ENCODE assay signal across 23 cellular contexts in the genomic region with DNA sequence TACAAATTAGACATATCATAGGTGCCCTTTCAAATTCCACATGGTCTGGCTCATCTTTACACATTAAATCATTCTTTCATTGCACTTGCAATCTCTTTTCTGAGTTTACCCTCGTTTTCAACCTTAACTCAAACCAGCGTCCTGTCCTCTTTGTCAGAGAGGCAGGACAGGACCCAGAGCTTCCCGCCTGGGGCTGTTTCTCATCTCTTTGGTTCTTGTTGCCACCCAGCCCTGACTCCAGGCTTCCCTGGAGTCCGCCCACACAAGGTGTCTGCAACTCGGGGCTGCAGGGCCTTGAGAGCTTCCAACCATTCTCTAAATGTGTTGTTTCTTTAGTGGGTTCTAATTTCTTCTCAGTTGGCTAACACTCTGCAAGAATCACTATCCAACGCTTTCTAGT. TPM values are rescaled to one million over a fixed set of nuclear protein-coding genes. Genes with fewer than 3 reads are reported as not detected.
DNase-seq lines count a peak whose midpoint lies in the region; ATAC-seq and TF ChIP-seq lines count a peak whose summit lies in the region.
"Had no signal": no experiment of that assay in that cellular context is flagged by ENCODE, and none has a peak within 500 bp of the region (broad histone marks: within the 10 kb centered on the region; RNA-seq: fewer than 3 reads in every experiment).

No MANE protein-coding gene starts in this region.

- H3K36me3 Mint-ChIP-seq in nephron progenitor cell (ENCODE audit: low read depth), result peaks cover under 1% of the 10 kb centered on the region
- H3K36me3 Mint-ChIP-seq: CD14-positive monocyte; natural killer cell treated with Interleukin-12 subunit alpha and Interleukin-12 subunit beta and Interleukin-15 and Interleukin-18, amount 100 ng/mL, for 72 hours; stimulated activated memory B cell treated with anti-CD40 and anti-IgM and Interleukin-4, amounts not matched to agents 10 μg/mL and 1 μg/mL and 100 μg/mL, for 72 hours had no signal

- peaks cover 46% of the 10 kb centered on the region for H3K4me1 Mint-ChIP-seq in nephron progenitor cell
- H3K4me1 Mint-ChIP-seq: stimulated activated memory B cell treated with anti-CD40 and anti-IgM and Interleukin-4, amounts not matched to agents 10 μg/mL and 1 μg/mL and 100 μg/mL, for 72 hours had no signal

- dilution Hi-C loops in mammary epithelial cell (cut with HindIII; ENCODE audit: low sequenced_read_pairs), result no loop called here

- H3K27ac Mint-ChIP-seq in nephron progenitor cell, result peak overlapping the region; percentile 57
- H3K27ac Mint-ChIP-seq: activated CD8-positive, alpha-beta memory T cell treated with anti-CD3 and anti-CD28 coated beads, Interleukin-2, amount 10 ng/mL, durations not matched to agents 7 days and 5 days; activated naive CD4-positive, alpha-beta T cell treated with anti-CD3 and anti-CD28 coated beads, Interleukin-2, amount 10 ng/mL, durations not matched to agents 7 days and 5 days; CD14-positive monocyte; natural killer cell treated with Interleukin-12 subunit alpha and Interleukin-12 subunit beta and Interleukin-15 and Interleukin-18, amount 100 ng/mL, for 72 hours; stimulated activated memory B cell treated with anti-CD40 and anti-IgM and Interleukin-4, amounts not matched to agents 10 μg/mL and 1 μg/mL and 100 μg/mL, for 72 hours had no signal

- DNase-seq in mammary epithelial cell, result peak; percentile 15
- no peak for DNase-seq in breast epithelium (ENCODE audit: low spot score in 2 of 2)
- DNase-seq in esophagus muscularis mucosa (ENCODE audit: extremely low spot score), result no peak
- no peak for DNase-seq in nephron progenitor cell
- peak; percentile 33 to 55 for DNase-seq in uterus
- DNase-seq in NCI-H748 (lab: John Stamatoyannopoulos, UW; ENCODE audit: unreplicated experiment), result no peak
- no peak for DNase-seq in GM13977 (ENCODE audit: low spot score)
- DNase-seq: ACHN; activated CD4-positive, CD25-positive, alpha-beta regulatory T cell treated with anti-CD3 and anti-CD28 coated beads, Interleukin-2, amount 50 U/mL, for 72 hours; activated CD8-positive, alpha-beta memory T cell treated with anti-CD3 and anti-CD28 coated beads, Interleukin-2, amount 10 ng/mL, durations not matched to agents 7 days and 5 days; activated naive CD4-positive, alpha-beta T cell treated with anti-CD3 and anti-CD28 coated beads, Interleukin-2, amount 10 ng/mL, durations not matched to agents 7 days and 5 days; DMS153; foreskin melanocyte; NCI-H526 treated with DMSO at 0.1 percent for 48 hours; stimulated activated CD4-positive, alpha-beta T cell treated with anti-CD3 and anti-CD28 coated beads, Interleukin-15, amount 100 ng/mL, for 24 hours; T-helper 9 cell; tibial artery had no signal

- CTCF ChIA-PET in mammary epithelial cell (lab: Charles Lee; ENCODE audit: low non-redundant PET), result no interaction called here

- H3K9me3 Mint-ChIP-seq in nephron progenitor cell, result no peaks in the 10 kb centered on the region
- H3K9me3 Mint-ChIP-seq: activated naive CD4-positive, alpha-beta T cell treated with anti-CD3 and anti-CD28 coated beads, Interleukin-2, amount 10 ng/mL, durations not matched to agents 7 days and 5 days; CD14-positive monocyte; natural killer cell treated with Interleukin-12 subunit alpha and Interleukin-12 subunit beta and Interleukin-15 and Interleukin-18, amount 100 ng/mL, for 72 hours; stimulated activated memory B cell treated with anti-CD40 and anti-IgM and Interleukin-4, amounts not matched to agents 10 μg/mL and 1 μg/mL and 100 μg/mL, for 72 hours had no signal

- H3K27me3 Mint-ChIP-seq in nephron progenitor cell (ENCODE audit: low read depth, poor library complexity), result no peaks in the 10 kb centered on the region
- H3K27me3 Mint-ChIP-seq: activated CD8-positive, alpha-beta memory T cell treated with anti-CD3 and anti-CD28 coated beads, Interleukin-2, amount 10 ng/mL, durations not matched to agents 7 days and 5 days; activated naive CD4-positive, alpha-beta T cell treated with anti-CD3 and anti-CD28 coated beads, Interleukin-2, amount 10 ng/mL, durations not matched to agents 7 days and 5 days had no signal

- BruUV-seq in mammary epithelial cell (replicated peaks; lab: Mats Ljungman, UMichigan), result no TSS peak

- no peak overlapping the region for H3K27ac ChIP-seq in mammary epithelial cell (ENCODE audit: insufficient read depth, low read depth, low read length)
- H3K27ac ChIP-seq in breast epithelium, result no peak overlapping the region
- peak overlapping the region; percentile 31 to 59 (median 56) for H3K27ac ChIP-seq in esophagus muscularis mucosa (replicated peaks in 1 of 4)
- peak overlapping the region; percentile 75 to 76 for H3K27ac ChIP-seq in uterus
- H3K27ac ChIP-seq: coronary artery, SJSA1, tibial artery had no signal

- H3K36me3 ChIP-seq in mammary epithelial cell (ENCODE audit: insufficient read depth, low read length), result no peaks in the 10 kb centered on the region
- no peaks in the 10 kb centered on the region for H3K36me3 ChIP-seq in breast epithelium
- no peaks in the 10 kb centered on the region for H3K36me3 ChIP-seq in esophagus muscularis mucosa
- H3K36me3 ChIP-seq in uterus, result no peaks in the 10 kb centered on the region
- H3K36me3 ChIP-seq: SJSA1, tibial artery had no signal

- no peaks in the 10 kb centered on the region for H4K20me1 ChIP-seq in mammary epithelial cell (ENCODE audit: insufficient read depth, low read length)

- no peak for TF ChIP-seq POLR2A in breast epithelium (IDR thresholded peaks at IDR 0.05)
- no peak for TF ChIP-seq POLR2A in esophagus muscularis mucosa (IDR thresholded peaks at IDR 0.05; ENCODE audit: low read depth)
- TF ChIP-seq POLR2A in uterus (IDR thresholded peaks at IDR 0.05), result no peak

- TF ChIP-seq CTCF in mammary epithelial cell (conservative IDR thresholded peaks at IDR 0.05 in 1 of 2, IDR thresholded peaks at IDR 0.05 in 1 of 2; ENCODE audit: extremely low read depth in 1 of 2, insufficient read depth in 1 of 2, low read depth in 1 of 2, low read length in 2 of 2) (no peak), breast epithelium (IDR thresholded peaks at IDR 0.05) (no peak), esophagus muscularis mucosa (IDR thresholded peaks at IDR 0.05) (no peak), nephron progenitor cell (IDR thresholded peaks at IDR 0.05) (no peak), uterus (IDR thresholded peaks at IDR 0.05) (no peak), GM13977 (IDR thresholded peaks at IDR 0.05; ENCODE audit: extremely low read depth, insufficient read depth, missing control alignments) (no peak)

- 88% methylated on average over 6 of the region's 6 CpGs for WGBS in mammary epithelial cell (ENCODE audit: low coverage, missing lambda C conversion rate)
- WGBS in esophagus muscularis mucosa, result 66% methylated on average over 6 of the region's 6 CpGs

- H3K4me3 Mint-ChIP-seq in nephron progenitor cell, result no peak overlapping the region
- H3K4me3 Mint-ChIP-seq: activated CD8-positive, alpha-beta memory T cell treated with anti-CD3 and anti-CD28 coated beads, Interleukin-2, amount 10 ng/mL, durations not matched to agents 7 days and 5 days; activated naive CD4-positive, alpha-beta T cell treated with anti-CD3 and anti-CD28 coated beads, Interleukin-2, amount 10 ng/mL, durations not matched to agents 7 days and 5 days; CD14-positive monocyte; natural killer cell treated with Interleukin-12 subunit alpha and Interleukin-12 subunit beta and Interleukin-15 and Interleukin-18, amount 100 ng/mL, for 72 hours; stimulated activated memory B cell treated with anti-CD40 and anti-IgM and Interleukin-4, amounts not matched to agents 10 μg/mL and 1 μg/mL and 100 μg/mL, for 72 hours had no signal

- H3K79me2 ChIP-seq in mammary epithelial cell (ENCODE audit: insufficient read depth, low read length), result peaks cover 82% of the 10 kb centered on the region

- TF ChIP-seq EP300 in esophagus muscularis mucosa (IDR thresholded peaks at IDR 0.05), result no peak

- H3K4me3 ChIP-seq in mammary epithelial cell (replicated peaks in 1 of 3; ENCODE audit: insufficient read depth in 1 of 3, low read depth in 2 of 3, low read length in 3 of 3) (no peak overlapping the region), breast epithelium (no peak overlapping the region), esophagus muscularis mucosa (no peak overlapping the region), uterus (no peak overlapping the region)
- H3K4me3 ChIP-seq: coronary artery, SJSA1, tibial artery had no signal

- H3K9me3 ChIP-seq in mammary epithelial cell (replicated peaks; ENCODE audit: insufficient read depth, low read length) (no peaks in the 10 kb centered on the region), breast epithelium (no peaks in the 10 kb centered on the region), esophagus muscularis mucosa (no peaks in the 10 kb centered on the region), uterus (no peaks in the 10 kb centered on the region)
- H3K9me3 ChIP-seq: SJSA1, tibial artery had no signal

- ATAC-seq in HG03135 (IDR thresholded peaks at IDR 0.05; ENCODE audit: unreplicated experiment), result no peak
- ATAC-seq: activated CD8-positive, alpha-beta memory T cell treated with anti-CD3 and anti-CD28 coated beads, Interleukin-2, amount 10 ng/mL, durations not matched to agents 7 days and 5 days; natural killer cell treated with Interleukin-12 subunit alpha and Interleukin-12 subunit beta and Interleukin-15 and Interleukin-18, amount 100 ng/mL, for 72 hours; stimulated activated memory B cell treated with anti-CD40 and anti-IgM and Interleukin-4, amounts not matched to agents 10 μg/mL and 1 μg/mL and 100 μg/mL, for 72 hours had no signal

- no peak overlapping the region for H3K9ac ChIP-seq in mammary epithelial cell (ENCODE audit: insufficient read depth, low read length)

- intact Hi-C loops in mammary epithelial cell (cut with micrococcal nuclease), result no loop called here
- intact Hi-C loops in breast epithelium (cut with DNase I; ENCODE audit: low total_unique reads), result no loop called here
- intact Hi-C loops in esophagus muscularis mucosa (cut with DNase I), result no loop called here
- intact Hi-C loops in uterus (cut with DNase I; ENCODE audit: low total_unique reads), result no loop called here

- H3K4me1 ChIP-seq in mammary epithelial cell (ENCODE audit: insufficient read depth, low read length) (peaks cover 10% of the 10 kb centered on the region), breast epithelium (no peaks in the 10 kb centered on the region), esophagus muscularis mucosa (peaks cover 54 to 95% (median 78%) of the 10 kb centered on the region in 4 donors), uterus (no peaks in the 10 kb centered on the region)

- no peaks in the 10 kb centered on the region for H3K27me3 ChIP-seq in mammary epithelial cell (ENCODE audit: insufficient read depth, low read length)
- H3K27me3 ChIP-seq in breast epithelium, result no peaks in the 10 kb centered on the region
- H3K27me3 ChIP-seq in esophagus muscularis mucosa, result no peaks in the 10 kb centered on the region
- no peaks in the 10 kb centered on the region for H3K27me3 ChIP-seq in uterus
- H3K27me3 ChIP-seq: SJSA1, tibial artery had no signal

- no peak overlapping the region for H3K4me2 ChIP-seq in mammary epithelial cell (ENCODE audit: insufficient read depth, low read depth, low read length)

- H2AFZ ChIP-seq in mammary epithelial cell (ENCODE audit: low read depth, low read length), result no peak overlapping the region

- in situ Hi-C loops in mammary epithelial cell (cut with MboI; ENCODE audit: low sequenced_read_pairs in 2 of 2), result no loop called here
- in situ Hi-C loops in GM13977 (cut with MboI; ENCODE audit: low pct_unique_long_range_greater_than_20kb, low sequenced_read_pairs, unreplicated experiment), result no loop called here

RNA-seq across cellular contexts. Expression of a gene that starts 24.4 kb away (rescaled TPM):
- total RNA-seq in mammary epithelial cell, result 10 to 100 TPM; 54.8 to 61.3 TPM
- polyA plus RNA-seq in mammary epithelial cell, result 60.1 TPM
- polyA minus RNA-seq in mammary epithelial cell, result 22.9 TPM
- 10 to 100 TPM; 81.3 to 96.2 (median 92.1) TPM for total RNA-seq in breast epithelium
- total RNA-seq in esophagus muscularis mucosa, result 100 to 1,000 TPM in 1 of 4 donors, 10 to 100 TPM in 3; 86.8 to 116 (median 93.1) TPM
- 100 to 1,000 TPM in 2 of 4 donors, 10 to 100 TPM in 2; 30.5 to 149 (median 88.9) TPM for total RNA-seq in uterus

Comparison
In these comparisons a context has a peak if more than half of its experiments do, and no peak if none do; other contexts are left out.
1. DNase-seq: peak in mammary epithelial cell (single experiment) and uterus (2 of 2); none in breast epithelium (0 of 2), esophagus muscularis mucosa (single experiment), nephron progenitor cell (single experiment), NCI-H748 (single experiment) and GM13977 (single experiment).
2. H3K27ac ChIP-seq: peak in esophagus muscularis mucosa (4 of 4) and uterus (2 of 2); none in mammary epithelial cell (single experiment) and breast epithelium (0 of 2).